ENCODE assay signal across 1 cellular context in the genomic region with DNA sequence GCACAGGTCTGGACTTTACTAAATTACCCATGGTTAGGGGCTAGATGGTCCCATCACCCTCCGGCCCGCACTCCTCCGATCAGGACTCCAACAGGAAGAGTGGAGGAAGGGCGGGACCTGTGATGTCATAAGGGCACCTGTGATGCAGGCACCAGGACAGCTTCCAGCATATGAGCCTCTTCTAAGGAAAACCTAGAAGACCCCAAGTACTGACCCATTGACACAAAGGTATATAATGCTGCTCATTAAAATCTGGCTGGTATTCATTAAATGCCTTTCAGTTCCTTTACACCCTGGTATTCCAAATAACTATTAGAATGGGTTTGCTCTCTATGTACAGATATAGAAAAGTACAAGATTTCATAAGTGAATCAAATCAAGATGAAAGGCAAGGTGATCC.
TF ChIP-seq lines count a peak whose summit lies in the region.

A gene (minus strand): TSS at position 101 of the 400 bp plus-strand sequence. CDS start 70 bp downstream, at position 31.

TF ChIP-seq in GM23338, 12 proteins besides CTCF, POLR2A, EP300 and RAD21:
- TF ChIP-seq, protein P1, sequence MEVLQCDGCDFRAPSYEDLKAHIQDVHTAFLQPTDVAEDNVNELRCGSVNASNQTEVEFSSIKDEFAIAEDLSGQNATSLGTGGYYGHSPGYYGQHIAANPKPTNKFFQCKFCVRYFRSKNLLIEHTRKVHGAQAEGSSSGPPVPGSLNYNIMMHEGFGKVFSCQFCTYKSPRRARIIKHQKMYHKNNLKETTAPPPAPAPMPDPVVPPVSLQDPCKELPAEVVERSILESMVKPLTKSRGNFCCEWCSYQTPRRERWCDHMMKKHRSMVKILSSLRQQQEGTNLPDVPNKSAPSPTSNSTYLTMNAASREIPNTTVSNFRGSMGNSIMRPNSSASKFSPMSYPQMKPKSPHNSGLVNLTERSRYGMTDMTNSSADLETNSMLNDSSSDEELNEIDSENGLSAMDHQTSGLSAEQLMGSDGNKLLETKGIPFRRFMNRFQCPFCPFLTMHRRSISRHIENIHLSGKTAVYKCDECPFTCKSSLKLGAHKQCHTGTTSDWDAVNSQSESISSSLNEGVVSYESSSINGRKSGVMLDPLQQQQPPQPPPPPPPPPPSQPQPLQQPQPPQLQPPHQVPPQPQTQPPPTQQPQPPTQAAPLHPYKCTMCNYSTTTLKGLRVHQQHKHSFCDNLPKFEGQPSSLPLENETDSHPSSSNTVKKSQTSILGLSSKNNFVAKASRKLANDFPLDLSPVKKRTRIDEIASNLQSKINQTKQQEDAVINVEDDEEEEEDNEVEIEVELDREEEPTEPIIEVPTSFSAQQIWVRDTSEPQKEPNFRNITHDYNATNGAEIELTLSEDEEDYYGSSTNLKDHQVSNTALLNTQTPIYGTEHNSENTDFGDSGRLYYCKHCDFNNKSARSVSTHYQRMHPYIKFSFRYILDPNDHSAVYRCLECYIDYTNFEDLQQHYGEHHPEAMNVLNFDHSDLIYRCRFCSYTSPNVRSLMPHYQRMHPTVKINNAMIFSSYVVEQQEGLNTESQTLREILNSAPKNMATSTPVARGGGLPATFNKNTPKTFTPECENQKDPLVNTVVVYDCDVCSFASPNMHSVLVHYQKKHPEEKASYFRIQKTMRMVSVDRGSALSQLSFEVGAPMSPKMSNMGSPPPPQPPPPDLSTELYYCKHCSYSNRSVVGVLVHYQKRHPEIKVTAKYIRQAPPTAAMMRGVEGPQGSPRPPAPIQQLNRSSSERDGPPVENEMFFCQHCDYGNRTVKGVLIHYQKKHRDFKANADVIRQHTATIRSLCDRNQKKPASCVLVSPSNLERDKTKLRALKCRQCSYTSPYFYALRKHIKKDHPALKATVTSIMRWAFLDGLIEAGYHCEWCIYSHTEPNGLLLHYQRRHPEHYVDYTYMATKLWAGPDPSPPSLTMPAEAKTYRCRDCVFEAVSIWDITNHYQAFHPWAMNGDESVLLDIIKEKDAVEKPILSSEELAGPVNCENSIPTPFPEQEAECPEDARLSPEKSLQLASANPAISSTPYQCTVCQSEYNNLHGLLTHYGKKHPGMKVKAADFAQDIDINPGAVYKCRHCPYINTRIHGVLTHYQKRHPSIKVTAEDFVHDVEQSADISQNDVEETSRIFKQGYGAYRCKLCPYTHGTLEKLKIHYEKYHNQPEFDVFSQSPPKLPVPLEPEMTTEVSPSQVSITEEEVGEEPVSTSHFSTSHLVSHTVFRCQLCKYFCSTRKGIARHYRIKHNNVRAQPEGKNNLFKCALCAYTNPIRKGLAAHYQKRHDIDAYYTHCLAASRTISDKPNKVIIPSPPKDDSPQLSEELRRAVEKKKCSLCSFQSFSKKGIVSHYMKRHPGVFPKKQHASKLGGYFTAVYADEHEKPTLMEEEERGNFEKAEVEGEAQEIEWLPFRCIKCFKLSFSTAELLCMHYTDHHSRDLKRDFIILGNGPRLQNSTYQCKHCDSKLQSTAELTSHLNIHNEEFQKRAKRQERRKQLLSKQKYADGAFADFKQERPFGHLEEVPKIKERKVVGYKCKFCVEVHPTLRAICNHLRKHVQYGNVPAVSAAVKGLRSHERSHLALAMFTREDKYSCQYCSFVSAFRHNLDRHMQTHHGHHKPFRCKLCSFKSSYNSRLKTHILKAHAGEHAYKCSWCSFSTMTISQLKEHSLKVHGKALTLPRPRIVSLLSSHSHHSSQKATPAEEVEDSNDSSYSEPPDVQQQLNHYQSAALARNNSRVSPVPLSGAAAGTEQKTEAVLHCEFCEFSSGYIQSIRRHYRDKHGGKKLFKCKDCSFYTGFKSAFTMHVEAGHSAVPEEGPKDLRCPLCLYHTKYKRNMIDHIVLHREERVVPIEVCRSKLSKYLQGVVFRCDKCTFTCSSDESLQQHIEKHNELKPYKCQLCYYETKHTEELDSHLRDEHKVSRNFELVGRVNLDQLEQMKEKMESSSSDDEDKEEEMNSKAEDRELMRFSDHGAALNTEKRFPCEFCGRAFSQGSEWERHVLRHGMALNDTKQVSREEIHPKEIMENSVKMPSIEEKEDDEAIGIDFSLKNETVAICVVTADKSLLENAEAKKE (CRISPR knock-in tag; IDR thresholded peaks at IDR 0.05): no peak
- no peak for TF ChIP-seq ZNF114 (CRISPR knock-in tag; IDR thresholded peaks at IDR 0.05)
- no peak for TF ChIP-seq CREB1 (CRISPR knock-in tag; IDR thresholded peaks at IDR 0.05; ENCODE audit: low read depth)
- no peak for TF ChIP-seq NANOG (IDR thresholded peaks at IDR 0.05; ENCODE audit: borderline replicate concordance)
- TF ChIP-seq EZH2phosphoT487 (IDR thresholded peaks at IDR 0.05; ENCODE audit: unreplicated experiment): no peak
- TF ChIP-seq, protein P2, sequence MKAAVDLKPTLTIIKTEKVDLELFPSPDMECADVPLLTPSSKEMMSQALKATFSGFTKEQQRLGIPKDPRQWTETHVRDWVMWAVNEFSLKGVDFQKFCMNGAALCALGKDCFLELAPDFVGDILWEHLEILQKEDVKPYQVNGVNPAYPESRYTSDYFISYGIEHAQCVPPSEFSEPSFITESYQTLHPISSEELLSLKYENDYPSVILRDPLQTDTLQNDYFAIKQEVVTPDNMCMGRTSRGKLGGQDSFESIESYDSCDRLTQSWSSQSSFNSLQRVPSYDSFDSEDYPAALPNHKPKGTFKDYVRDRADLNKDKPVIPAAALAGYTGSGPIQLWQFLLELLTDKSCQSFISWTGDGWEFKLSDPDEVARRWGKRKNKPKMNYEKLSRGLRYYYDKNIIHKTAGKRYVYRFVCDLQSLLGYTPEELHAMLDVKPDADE (IDR thresholded peaks at IDR 0.05): no peak
- no peak for TF ChIP-seq POLR2AphosphoS5 (IDR thresholded peaks at IDR 0.05; ENCODE audit: low read depth)
- no peak for TF ChIP-seq JUNB (IDR thresholded peaks at IDR 0.05; ENCODE audit: unreplicated experiment)
- TF ChIP-seq, protein P3, sequence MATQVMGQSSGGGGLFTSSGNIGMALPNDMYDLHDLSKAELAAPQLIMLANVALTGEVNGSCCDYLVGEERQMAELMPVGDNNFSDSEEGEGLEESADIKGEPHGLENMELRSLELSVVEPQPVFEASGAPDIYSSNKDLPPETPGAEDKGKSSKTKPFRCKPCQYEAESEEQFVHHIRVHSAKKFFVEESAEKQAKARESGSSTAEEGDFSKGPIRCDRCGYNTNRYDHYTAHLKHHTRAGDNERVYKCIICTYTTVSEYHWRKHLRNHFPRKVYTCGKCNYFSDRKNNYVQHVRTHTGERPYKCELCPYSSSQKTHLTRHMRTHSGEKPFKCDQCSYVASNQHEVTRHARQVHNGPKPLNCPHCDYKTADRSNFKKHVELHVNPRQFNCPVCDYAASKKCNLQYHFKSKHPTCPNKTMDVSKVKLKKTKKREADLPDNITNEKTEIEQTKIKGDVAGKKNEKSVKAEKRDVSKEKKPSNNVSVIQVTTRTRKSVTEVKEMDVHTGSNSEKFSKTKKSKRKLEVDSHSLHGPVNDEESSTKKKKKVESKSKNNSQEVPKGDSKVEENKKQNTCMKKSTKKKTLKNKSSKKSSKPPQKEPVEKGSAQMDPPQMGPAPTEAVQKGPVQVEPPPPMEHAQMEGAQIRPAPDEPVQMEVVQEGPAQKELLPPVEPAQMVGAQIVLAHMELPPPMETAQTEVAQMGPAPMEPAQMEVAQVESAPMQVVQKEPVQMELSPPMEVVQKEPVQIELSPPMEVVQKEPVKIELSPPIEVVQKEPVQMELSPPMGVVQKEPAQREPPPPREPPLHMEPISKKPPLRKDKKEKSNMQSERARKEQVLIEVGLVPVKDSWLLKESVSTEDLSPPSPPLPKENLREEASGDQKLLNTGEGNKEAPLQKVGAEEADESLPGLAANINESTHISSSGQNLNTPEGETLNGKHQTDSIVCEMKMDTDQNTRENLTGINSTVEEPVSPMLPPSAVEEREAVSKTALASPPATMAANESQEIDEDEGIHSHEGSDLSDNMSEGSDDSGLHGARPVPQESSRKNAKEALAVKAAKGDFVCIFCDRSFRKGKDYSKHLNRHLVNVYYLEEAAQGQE (IDR thresholded peaks at IDR 0.05; ENCODE audit: unreplicated experiment): no peak
- TF ChIP-seq STAT1 (IDR thresholded peaks at IDR 0.05; ENCODE audit: unreplicated experiment): no peak
- TF ChIP-seq ZNF331 (CRISPR knock-in tag; IDR thresholded peaks at IDR 0.05; ENCODE audit: low read depth): no peak
- no peak for TF ChIP-seq EZH2 (IDR thresholded peaks at IDR 0.05; ENCODE audit: low read depth, unreplicated experiment)
